Comparison of ENCODE assay signal across 21 cellular contexts in the genomic region with DNA sequence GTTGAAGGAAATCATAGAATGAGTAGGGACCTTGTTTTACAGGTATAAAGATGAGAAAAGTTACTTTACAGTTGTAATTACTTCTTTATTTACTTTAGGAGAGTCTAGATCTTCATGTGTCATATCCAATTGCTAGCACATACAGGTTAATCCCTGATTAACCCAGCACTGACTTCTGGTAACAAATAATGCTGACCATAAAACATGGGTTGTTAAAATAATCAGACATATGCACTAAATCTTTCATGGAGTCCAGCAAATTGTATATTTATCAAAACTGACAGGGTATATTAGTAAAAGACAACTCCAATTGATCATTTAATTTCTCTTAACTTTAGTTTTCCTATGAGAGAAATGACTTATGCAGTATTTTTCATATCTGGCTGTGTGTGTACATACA.
"Had no signal": no experiment of that assay in that cellular context is flagged by ENCODE, and none has a peak within 500 bp of the region (broad histone marks: within the 10 kb centered on the region; RNA-seq: fewer than 3 reads in every experiment).

No MANE protein-coding gene starts in this region.

- H3K9me3 ChIP-seq: gastroesophageal sphincter, left ventricle myocardium inferior, lower lobe of right lung, pancreas, prostate gland, right lobe of liver, suprapubic skin, thyroid gland had no signal

- ATAC-seq: gastroesophageal sphincter, left cardiac atrium, lower lobe of right lung, pancreas had no signal

- H3K27me3 Mint-ChIP-seq: dendritic cell treated with granulocyte-macrophage colony-stimulating factor and Interleukin-4, amounts not matched to agents 40 ng/mL and 50 ng/mL, for 4 days; memory B cell; type B pancreatic cell had no signal

- H3K9me3 Mint-ChIP-seq: dendritic cell treated with granulocyte-macrophage colony-stimulating factor and Interleukin-4, amounts not matched to agents 40 ng/mL and 50 ng/mL, for 4 days; memory B cell; naive B cell; nephron had no signal

- H3K4me3 ChIP-seq: gastroesophageal sphincter, left ventricle myocardium inferior, lower lobe of right lung, pancreas, prostate gland, right lobe of liver, suprapubic skin, thyroid gland had no signal

- H3K36me3 Mint-ChIP-seq: memory B cell, type B pancreatic cell had no signal

- H3K36me3 ChIP-seq: gastroesophageal sphincter, left ventricle myocardium inferior, lower lobe of right lung, pancreas, prostate gland, right lobe of liver, suprapubic skin, thyroid gland had no signal

- H3K4me3 Mint-ChIP-seq: dendritic cell treated with granulocyte-macrophage colony-stimulating factor and Interleukin-4, amounts not matched to agents 40 ng/mL and 50 ng/mL, for 4 days; memory B cell; naive B cell; nephron; type B pancreatic cell had no signal

- H3K27ac Mint-ChIP-seq: dendritic cell treated with granulocyte-macrophage colony-stimulating factor and Interleukin-4, amounts not matched to agents 40 ng/mL and 50 ng/mL, for 4 days; memory B cell; naive B cell; nephron; type B pancreatic cell had no signal

- H3K4me1 ChIP-seq: pancreas, right lobe of liver, suprapubic skin, thyroid gland had no signal

- H3K27me3 ChIP-seq: gastroesophageal sphincter, pancreas, right lobe of liver, suprapubic skin, thyroid gland had no signal

- DNase-seq: cerebellar nuclear complex; erythroblast; glutamatergic neuron; kidney; left cardiac atrium; left ventricle myocardium inferior; lower lobe of right lung; naive B cell; occipital lobe; pancreas; right lobe of liver; stimulated activated CD4-positive, alpha-beta T cell treated with anti-CD3 and anti-CD28 coated beads, Interleukin-12 subunit alpha, Interleukin-12 subunit beta, amount 100 ng/mL, for 4 hours; stimulated activated naive CD4-positive, alpha-beta T cell; thyroid gland had no signal

- H3K27ac ChIP-seq: gastroesophageal sphincter, left ventricle myocardium inferior, lower lobe of right lung, pancreas, prostate gland, right lobe of liver, suprapubic skin, thyroid gland had no signal
